Comparison of ENCODE assay signal across 10 cellular contexts in genomic region chr1:17630048-17630830, GRCh38.
A peak's percentile ranks its signal among the peaks of the same experiment; 100 is the strongest.
DNase-seq lines count a peak whose midpoint lies in the region; ATAC-seq and TF ChIP-seq lines count a peak whose summit lies in the region.
"Had no signal": no experiment of that assay in that cellular context is flagged by ENCODE, and none has a peak within 500 bp of the region (broad histone marks: within the 10 kb centered on the region; RNA-seq: fewer than 3 reads in every experiment).

No MANE protein-coding gene starts in this region.

- H3K27me3 ChIP-seq in esophagus (ENCODE audit: control insufficient read depth in 1 of 2, insufficient read depth in 2 of 2, low read length in 2 of 2): no peaks in the 10 kb centered on the region
- no peaks in the 10 kb centered on the region for H3K27me3 ChIP-seq in muscle layer of colon (ENCODE audit: control insufficient read depth in 1 of 2, insufficient read depth in 2 of 2, low read length in 2 of 2)
- no peaks in the 10 kb centered on the region for H3K27me3 ChIP-seq in uterus

- H3K36me3 ChIP-seq in esophagus (ENCODE audit: control insufficient read depth in 2 of 2, insufficient read depth in 2 of 2, low read length in 1 of 2) (peaks cover 11 to 60% of the 10 kb centered on the region in 2 donors), muscle layer of colon (ENCODE audit: insufficient read depth, low read length) (peaks cover 52% of the 10 kb centered on the region), uterus (no peaks in the 10 kb centered on the region)

- DNase-seq in Right ventricle myocardium inferior (ENCODE audit: missing footprints): no peak
- no peak for DNase-seq in cardiac septum (ENCODE audit: low spot score)
- peak; percentile 42 to 48 for DNase-seq in uterus
- DNase-seq in NCI-H1436 treated with DMSO at 0.1 percent for 48 hours (lab: John Stamatoyannopoulos, UW): no peak
- DNase-seq in GM19240 (ENCODE audit: insufficient read length, low spot score): no peak
- DNase-seq: activated naive CD4-positive, alpha-beta T cell treated with anti-CD3 and anti-CD28 coated beads, Interleukin-2, amount 50 U/mL, for 16 hours; NCI-H226 had no signal

- 63 to 79% methylated on average over 16 of the region's 16 CpGs for WGBS in esophagus, 2 donors

- intact Hi-C loops in Right ventricle myocardium inferior (cut with DNase I): no loop called here
- intact Hi-C loops in cardiac septum (cut with DNase I): no loop called here
- intact Hi-C loops in uterus (cut with DNase I; ENCODE audit: low total_unique reads): no loop called here

- ATAC-seq in Right ventricle myocardium inferior: peak; percentile 89
- no peak for ATAC-seq in GM18907 (IDR thresholded peaks at IDR 0.05; ENCODE audit: unreplicated experiment)

- H3K27ac ChIP-seq in esophagus (ENCODE audit: low read depth in 2 of 2, low read length in 1 of 2): peak overlapping the region; percentile 68 to 69
- peak overlapping the region; percentile 24 for H3K27ac ChIP-seq in muscle layer of colon (ENCODE audit: low read depth, low read length)
- H3K27ac ChIP-seq in uterus: peak overlapping the region in 1 of 2 donors; percentile 39

- no peak overlapping the region for H3K9ac ChIP-seq in muscle layer of colon (ENCODE audit: low read length)

- H3K4me1 ChIP-seq in esophagus (ENCODE audit: control insufficient read depth in 2 of 2, insufficient read depth in 2 of 2, low read length in 1 of 2) (peaks cover 0 to 5% of the 10 kb centered on the region in 2 donors), muscle layer of colon (ENCODE audit: insufficient read depth, low read length) (no peaks in the 10 kb centered on the region), uterus (no peaks in the 10 kb centered on the region)

- H3K4me3 ChIP-seq in esophagus (ENCODE audit: low read depth in 1 of 2, low read length in 2 of 2): no peak overlapping the region
- H3K4me3 ChIP-seq in muscle layer of colon (ENCODE audit: low read depth in 1 of 2, low read length in 2 of 2): no peak overlapping the region
- no peak overlapping the region for H3K4me3 ChIP-seq in uterus

- no peak for TF ChIP-seq CTCF in uterus (IDR thresholded peaks at IDR 0.05)

- no peak for TF ChIP-seq POLR2A in uterus (IDR thresholded peaks at IDR 0.05)

- H3K9me3 ChIP-seq in esophagus (ENCODE audit: control insufficient read depth in 2 of 2, insufficient read depth in 1 of 2, low read depth in 1 of 2, low read length in 1 of 2) (no peaks in the 10 kb centered on the region), muscle layer of colon (ENCODE audit: low read length) (no peaks in the 10 kb centered on the region), uterus (no peaks in the 10 kb centered on the region)

Comparison
In these comparisons a context has a peak if more than half of its experiments do, and no peak if none do; other contexts are left out.
1. DNase-seq: peak in uterus (2 of 2); none in Right ventricle myocardium inferior (single experiment), cardiac septum (single experiment), NCI-H1436 treated with DMSO at 0.1 percent for 48 hours (single experiment) and GM19240 (single experiment).